31 cellular contexts compared by ENCODE assay signal in the genomic region with DNA sequence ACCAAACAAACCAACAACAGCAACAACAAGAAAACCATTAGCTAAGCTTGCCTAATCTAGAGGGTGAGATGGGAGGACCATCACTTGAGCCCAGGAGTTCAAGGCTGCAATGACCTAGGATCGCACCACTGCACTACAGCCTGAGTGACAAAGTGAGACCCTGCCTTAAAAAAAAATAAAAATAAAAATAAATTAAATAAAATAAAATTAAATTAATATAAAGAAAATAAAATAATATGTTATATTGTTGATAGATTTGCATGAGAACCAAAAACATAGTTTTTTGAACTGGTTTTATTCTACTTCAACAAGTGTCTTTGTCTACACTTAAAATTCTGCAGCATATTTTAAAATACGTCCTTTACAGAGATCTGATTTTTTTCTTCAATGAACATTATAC.
"Had no signal": no experiment of that assay in that cellular context is flagged by ENCODE, and none has a peak within 500 bp of the region (broad histone marks: within the 10 kb centered on the region; RNA-seq: fewer than 3 reads in every experiment).

No MANE protein-coding gene starts in this region.

- H3K27me3 Mint-ChIP-seq: naive thymus-derived CD8-positive, alpha-beta T cell; natural killer cell treated with Interleukin-12 subunit alpha and Interleukin-12 subunit beta and Interleukin-15 and Interleukin-18, amount 100 ng/mL, for 72 hours; progenitor cell of endocrine pancreas; stimulated activated memory B cell treated with anti-CD40 and anti-IgM and Interleukin-4, amounts not matched to agents 10 μg/mL and 1 μg/mL and 100 μg/mL, for 72 hours; stimulated activated naive CD8-positive, alpha-beta T cell treated with anti-CD3 and anti-CD28 coated beads, Interleukin-15, amount 100 ng/mL, for 72 hours; type B pancreatic cell had no signal

- ATAC-seq: naive thymus-derived CD8-positive, alpha-beta T cell; natural killer cell treated with Interleukin-12 subunit alpha and Interleukin-12 subunit beta and Interleukin-15 and Interleukin-18, amount 100 ng/mL, for 72 hours; psoas muscle; right cardiac atrium; right lobe of liver; stimulated activated memory B cell treated with anti-CD40 and anti-IgM and Interleukin-4, amounts not matched to agents 10 μg/mL and 1 μg/mL and 100 μg/mL, for 72 hours; stimulated activated naive CD8-positive, alpha-beta T cell treated with anti-CD3 and anti-CD28 coated beads, Interleukin-15, amount 100 ng/mL, for 72 hours; stimulated activated naive CD8-positive, alpha-beta T cell treated with anti-CD3 and anti-CD28 coated beads, Interleukin-15, Interleukin-2, amounts not matched to agents 100 U/mL and 50 U/mL, for 24 hours; upper lobe of right lung had no signal

- H3K27ac Mint-ChIP-seq: naive thymus-derived CD8-positive, alpha-beta T cell; natural killer cell treated with Interleukin-12 subunit alpha and Interleukin-12 subunit beta and Interleukin-15 and Interleukin-18, amount 100 ng/mL, for 72 hours; nephron progenitor cell; progenitor cell of endocrine pancreas; stimulated activated memory B cell treated with anti-CD40 and anti-IgM and Interleukin-4, amounts not matched to agents 10 μg/mL and 1 μg/mL and 100 μg/mL, for 72 hours; stimulated activated naive CD8-positive, alpha-beta T cell treated with anti-CD3 and anti-CD28 coated beads, Interleukin-15, amount 100 ng/mL, for 72 hours; type B pancreatic cell had no signal

- H3K4me3 ChIP-seq: ovary, psoas muscle, right lobe of liver, sigmoid colon, smooth muscle cell, spleen, suprapubic skin, testis, tibial artery, transverse colon, upper lobe of right lung, uterus had no signal

- H3K36me3 Mint-ChIP-seq: naive thymus-derived CD8-positive, alpha-beta T cell; natural killer cell treated with Interleukin-12 subunit alpha and Interleukin-12 subunit beta and Interleukin-15 and Interleukin-18, amount 100 ng/mL, for 72 hours; stimulated activated memory B cell treated with anti-CD40 and anti-IgM and Interleukin-4, amounts not matched to agents 10 μg/mL and 1 μg/mL and 100 μg/mL, for 72 hours; type B pancreatic cell had no signal

- H3K9me3 ChIP-seq: ovary, psoas muscle, right lobe of liver, sigmoid colon, suprapubic skin, testis, tibial artery, transverse colon, upper lobe of right lung, uterus had no signal

- H3K9me3 Mint-ChIP-seq: natural killer cell treated with Interleukin-12 subunit alpha and Interleukin-12 subunit beta and Interleukin-15 and Interleukin-18, amount 100 ng/mL, for 72 hours; nephron progenitor cell; neural crest cell; stimulated activated memory B cell treated with anti-CD40 and anti-IgM and Interleukin-4, amounts not matched to agents 10 μg/mL and 1 μg/mL and 100 μg/mL, for 72 hours; stimulated activated naive CD8-positive, alpha-beta T cell treated with anti-CD3 and anti-CD28 coated beads, Interleukin-15, amount 100 ng/mL, for 72 hours; type B pancreatic cell had no signal

- H3K4me1 ChIP-seq: parathyroid adenoma, psoas muscle, right lobe of liver, sigmoid colon, spleen, suprapubic skin, testis, tibial artery, transverse colon, upper lobe of right lung, uterus had no signal

- H3K27ac ChIP-seq: ovary, parathyroid adenoma, psoas muscle, right lobe of liver, sigmoid colon, spleen, suprapubic skin, testis, tibial artery, transverse colon, upper lobe of right lung, uterus had no signal

- H3K4me3 Mint-ChIP-seq: naive thymus-derived CD8-positive, alpha-beta T cell; natural killer cell treated with Interleukin-12 subunit alpha and Interleukin-12 subunit beta and Interleukin-15 and Interleukin-18, amount 100 ng/mL, for 72 hours; nephron progenitor cell; neural crest cell; stimulated activated memory B cell treated with anti-CD40 and anti-IgM and Interleukin-4, amounts not matched to agents 10 μg/mL and 1 μg/mL and 100 μg/mL, for 72 hours; stimulated activated naive CD8-positive, alpha-beta T cell treated with anti-CD3 and anti-CD28 coated beads, Interleukin-15, amount 100 ng/mL, for 72 hours; type B pancreatic cell had no signal

- H3K4me1 Mint-ChIP-seq: naive thymus-derived CD8-positive, alpha-beta T cell; nephron progenitor cell; stimulated activated memory B cell treated with anti-CD40 and anti-IgM and Interleukin-4, amounts not matched to agents 10 μg/mL and 1 μg/mL and 100 μg/mL, for 72 hours; stimulated activated naive CD8-positive, alpha-beta T cell treated with anti-CD3 and anti-CD28 coated beads, Interleukin-15, amount 100 ng/mL, for 72 hours had no signal

- H3K27me3 ChIP-seq: ovary, right lobe of liver, sigmoid colon, spleen, suprapubic skin, testis, tibial artery, transverse colon, upper lobe of right lung, uterus had no signal

- H3K9ac ChIP-seq: parathyroid adenoma had no signal

- H3K36me3 ChIP-seq: ovary, right lobe of liver, sigmoid colon, spleen, suprapubic skin, tibial artery, transverse colon, upper lobe of right lung, uterus had no signal

- DNase-seq: naive thymus-derived CD8-positive, alpha-beta T cell; nephron progenitor cell; occipital lobe; ovary; psoas muscle; right cardiac atrium; right lobe of liver; sigmoid colon; spleen; stimulated activated CD4-positive, alpha-beta T cell treated with anti-CD3 and anti-CD28 coated beads, Interleukin-12 subunit alpha, Interleukin-12 subunit beta, amount 100 ng/mL, for 4 hours; stimulated activated CD4-positive, alpha-beta T cell treated with anti-CD3 and anti-CD28 coated beads, Interleukin-1b, Interleukin-23, amount 100 ng/mL, for 48 hours; stimulated activated CD4-positive, alpha-beta T cell treated with anti-CD3 and anti-CD28 coated beads, Interleukin-4, amount 100 ng/mL, for 1 hour; stimulated activated CD4-positive, alpha-beta T cell treated with anti-CD3 and anti-CD28 coated beads, Interleukin-4, amount 100 ng/mL, for 4 hours; stimulated activated CD8-positive, alpha-beta memory T cell treated with anti-CD3 and anti-CD28 coated beads, Interleukin-4, amount 100 ng/mL, for 48 hours; stimulated activated naive CD4-positive, alpha-beta T cell; stimulated activated naive CD8-positive, alpha-beta T cell treated with anti-CD3 and anti-CD28 coated beads, Interleukin-15, amount 100 ng/mL, for 72 hours; stimulated activated naive CD8-positive, alpha-beta T cell treated with anti-CD3 and anti-CD28 coated beads, Interleukin-15, Interleukin-2, amounts not matched to agents 100 U/mL and 50 U/mL, for 24 hours; substantia nigra; testis; tibial artery; transverse colon; upper lobe of right lung; uterus had no signal
